1 cellular context compared by ENCODE assay signal in genomic region chr6:41343641-41344187, GRCh38.
TF ChIP-seq lines count a peak whose summit lies in the region.

No MANE protein-coding gene starts in this region.

TF ChIP-seq in GM12878, 131 proteins besides CTCF, POLR2A, EP300 and RAD21:
- TF ChIP-seq ZBTB4 (CRISPR knock-in tag; IDR thresholded peaks at IDR 0.05) (peak; percentile 95), HDAC2 (IDR thresholded peaks at IDR 0.05) (no peak), CUX1 (IDR thresholded peaks at IDR 0.05; ENCODE audit: insufficient replicate concordance, low read depth, low read length) (no peak), ZNF687 (IDR thresholded peaks at IDR 0.05) (peak; percentile 95), ZNF592 (IDR thresholded peaks at IDR 0.05) (peak; percentile 98), PRDM15 (CRISPR knock-in tag; IDR thresholded peaks at IDR 0.05) (peak; percentile 80)
